20 cellular contexts compared by ENCODE assay signal in genomic region chr18:58481321-58482180, GRCh38.
DNase-seq lines count a peak whose midpoint lies in the region; ATAC-seq, FAIRE-seq and TF ChIP-seq lines count a peak whose summit lies in the region.
"Had no signal": no experiment of that assay in that cellular context is flagged by ENCODE, and none has a peak within 500 bp of the region (broad histone marks: within the 10 kb centered on the region; RNA-seq: fewer than 3 reads in every experiment).

No MANE protein-coding gene starts in this region.

- in situ Hi-C loops in HepG2 (cut with HindIII; ENCODE audit: extremely low pct_ligation_motif_present, low pct_unique_long_range_greater_than_20kb), result no loop called here

- H3K27ac ChIP-seq in HepG2 (ENCODE audit: extremely low read length, insufficient read depth, low read length) (peak overlapping the region; percentile 78), ovary (no peak overlapping the region)
- H3K27ac ChIP-seq: C4-2B, GM23248 had no signal

- H3K9me3 Mint-ChIP-seq in WTC11, result no peaks in the 10 kb centered on the region
- H3K9me3 Mint-ChIP-seq: CD4-positive, alpha-beta memory T cell; H9 had no signal

- H3K4me1 ChIP-seq in HepG2 (ENCODE audit: insufficient read depth, low read length), result peaks cover 64% of the 10 kb centered on the region
- H3K4me1 ChIP-seq in ovary (ENCODE audit: insufficient read depth), result no peaks in the 10 kb centered on the region

- ATAC-seq in WTC11 (no peak), HepG2 (peak; percentile 93), GM21529 (IDR thresholded peaks at IDR 0.05; ENCODE audit: unreplicated experiment) (no peak)
- ATAC-seq: GM12878, K562 had no signal

- H3K4me3 Mint-ChIP-seq in WTC11, result no peak overlapping the region
- H3K4me3 Mint-ChIP-seq: B cell; CD4-positive, alpha-beta memory T cell; H9 had no signal

- H2AFZ ChIP-seq in HepG2 (ENCODE audit: low read length), result no peak overlapping the region
- H2AFZ ChIP-seq: GM23248 had no signal

- H4K20me1 ChIP-seq in HepG2 (ENCODE audit: insufficient read depth, low read length), result no peaks in the 10 kb centered on the region

- H3K27me3 Mint-ChIP-seq in WTC11 (ENCODE audit: low read depth), result peaks cover 5% of the 10 kb centered on the region

- H3K4me2 ChIP-seq in HepG2 (ENCODE audit: low read depth, low read length), result peak overlapping the region; percentile 25

- H3K27ac Mint-ChIP-seq in WTC11, result no peak overlapping the region
- H3K27ac Mint-ChIP-seq: B cell; CD4-positive, alpha-beta memory T cell; H9 had no signal

- H3K27me3 ChIP-seq in HepG2 (ENCODE audit: control insufficient read depth in 1 of 2, insufficient read depth in 2 of 2, low read length in 2 of 2) (no peaks in the 10 kb centered on the region), ovary (no peaks in the 10 kb centered on the region)

- 72% methylated on average over 13 of the region's 14 CpGs for WGBS in HepG2 (ENCODE audit: low lambda C conversion rate)
- WGBS in ovary, 3 donors, result 92 to 94% (median 93%) methylated on average over 14 of the region's 14 CpGs

- no peak for TF ChIP-seq CTCF in WTC11 (IDR thresholded peaks at IDR 0.05)
- TF ChIP-seq CTCF in HepG2 (CRISPR knock-in tag; IDR thresholded peaks at IDR 0.05), result no peak
- no peak for TF ChIP-seq CTCF in ovary (IDR thresholded peaks at IDR 0.05)

- TF ChIP-seq RAD21 in HepG2 (CRISPR knock-in tag; IDR thresholded peaks at IDR 0.05), result no peak

- TF ChIP-seq POLR2A in HepG2 (IDR thresholded peaks at IDR 0.05; ENCODE audit: insufficient read depth in 1 of 2, low read depth in 2 of 2, low read length in 2 of 2) (peak in 1 of 2 experiments; percentile 40; a peak in 1 of 4 replicates), ovary (IDR thresholded peaks at IDR 0.05) (no peak)

- peak overlapping the region; percentile 47; the same call in 1 of the 2 replicates for H3K9ac ChIP-seq in HepG2 (ENCODE audit: insufficient read depth, low read depth, low read length)
- H3K9ac ChIP-seq: GM23248 had no signal

- no peaks in the 10 kb centered on the region for H3K36me3 Mint-ChIP-seq in WTC11
- H3K36me3 Mint-ChIP-seq: CD4-positive, alpha-beta memory T cell had no signal

- H3K4me1 Mint-ChIP-seq in WTC11, result peaks cover 29% of the 10 kb centered on the region
- H3K4me1 Mint-ChIP-seq: CD4-positive, alpha-beta memory T cell had no signal

- H3K9me3 ChIP-seq in HepG2 (ENCODE audit: low read length) (no peaks in the 10 kb centered on the region), ovary (no peaks in the 10 kb centered on the region)

- H3K4me3 ChIP-seq in HepG2 (replicated peaks in 1 of 3; ENCODE audit: insufficient read depth in 1 of 3, low read depth in 2 of 3, low read length in 3 of 3) (no peak overlapping the region), ovary (no peak overlapping the region)
- H3K4me3 ChIP-seq: GM12878, GM23248, K562 had no signal

- H3K79me2 ChIP-seq in HepG2 (ENCODE audit: insufficient read depth, low read length), result no peaks in the 10 kb centered on the region

- CTCF ChIA-PET in WTC11 (lab: Charles Lee) (interaction anchor here (1.6 kb wide), 2 partner anchors 16 to 282 kb away, joined by 4 read pairs; no protein-coding TSS in a partner anchor), HepG2 (lab: Yijun Ruan, JAX; ENCODE audit: low intra/inter-chr PET ratio, low total read pairs) (no interaction called here)

- DNase-seq in HuH-7 (ENCODE audit: low spot score), result peak; percentile 30
- no peak for DNase-seq in WTC11 (ENCODE audit: low spot score)
- peak; percentile 82 for DNase-seq in HepG2 (ENCODE audit: low spot score)
- DNase-seq in posterior vena cava (ENCODE audit: low spot score), result peak; percentile 2
- no peak for DNase-seq in NCI-H510A (lab: John Stamatoyannopoulos, UW)
- no peak for DNase-seq in ureter (ENCODE audit: low spot score)
- DNase-seq in ovary, result no peak
- DNase-seq: CD4-positive, alpha-beta memory T cell; DMS153; DMS79 treated with DMSO at 0.1 percent for 48 hours; GF-D8; H9 had no signal

- POLR2A ChIA-PET in WTC11 (lab: Charles Lee) (no interaction called here), HepG2 (lab: Yijun Ruan, JAX) (interaction anchor here (1.2 to 2.2 kb wide), 4 partner anchors 65 to 435 kb away, joined by 3 to 13 read pairs (median 8); no protein-coding TSS in a partner anchor)

- intact Hi-C loops in HepG2 (cut with micrococcal nuclease; ENCODE audit: unreplicated experiment), result no loop called here
- intact Hi-C loops in posterior vena cava (cut with DNase I), result no loop called here
- intact Hi-C loops in ovary (cut with DNase I), result no loop called here

- H3K36me3 ChIP-seq in HepG2 (replicated peaks in 1 of 2; ENCODE audit: control insufficient read depth in 1 of 2, insufficient read depth in 2 of 2, low read length in 2 of 2) (no peaks in the 10 kb centered on the region), ovary (no peaks in the 10 kb centered on the region)

- no TSS peak for BruUV-seq in HepG2 (replicated peaks; lab: Mats Ljungman, UMichigan)

- TF ChIP-seq EP300 in HepG2 (IDR thresholded peaks at IDR 0.05; ENCODE audit: low read depth in 2 of 2, low read length in 2 of 2) (peak in 1 of 2 experiments; percentile 91; a peak in 2 of 4 replicates), HepG2 (CRISPR knock-in tag; IDR thresholded peaks at IDR 0.05; ENCODE audit: borderline replicate concordance) (no peak), ovary (IDR thresholded peaks at IDR 0.05) (no peak)

- peak; percentile 95 for FAIRE-seq in HepG2 (lab: Jason Lieb, UNC)
- FAIRE-seq: A204.1, GM12878, GM18507, K562 had no signal

TF ChIP-seq in WTC11, 78 proteins besides CTCF, POLR2A, EP300 and RAD21:
- TF ChIP-seq PREB (CRISPR knock-in tag; IDR thresholded peaks at IDR 0.05; ENCODE audit: borderline replicate concordance) (no peak), GABPB1 (CRISPR knock-in tag; IDR thresholded peaks at IDR 0.05) (0 out of 2 replicates have a peak, but pooled peaks have one; percentile 26), KAT7 (CRISPR knock-in tag; IDR thresholded peaks at IDR 0.05; ENCODE audit: borderline replicate concordance) (no peak)

TF ChIP-seq in HepG2, 621 proteins besides CTCF, POLR2A, EP300 and RAD21 (continues in another document):
- peak; percentile 99 for TF ChIP-seq MED1 (CRISPR knock-in tag; IDR thresholded peaks at IDR 0.05)
- peak; percentile 69; the same call in 1 of the 2 replicates for TF ChIP-seq ZBTB7B (CRISPR knock-in tag; IDR thresholded peaks at IDR 0.05)
- TF ChIP-seq NR2C2 (CRISPR knock-in tag; IDR thresholded peaks at IDR 0.05; ENCODE audit: borderline replicate concordance), result peak; percentile 69
- TF ChIP-seq ZNF792 (CRISPR knock-in tag; IDR thresholded peaks at IDR 0.05), result peak; percentile 40; the same call in 1 of the 2 replicates
- TF ChIP-seq ZXDC (CRISPR knock-in tag; IDR thresholded peaks at IDR 0.05), result no peak
- TF ChIP-seq SNAPC2 (CRISPR knock-in tag; IDR thresholded peaks at IDR 0.05), result peak; percentile 85; the same call in 1 of the 2 replicates
- TF ChIP-seq THRA (CRISPR knock-in tag; IDR thresholded peaks at IDR 0.05; ENCODE audit: borderline replicate concordance), result peak; percentile 82
- TF ChIP-seq REPIN1 (CRISPR knock-in tag; IDR thresholded peaks at IDR 0.05; ENCODE audit: borderline replicate concordance, low read depth), result 0 out of 2 replicates have a peak, but pooled peaks have one; percentile 79
- no peak for TF ChIP-seq NONO (IDR thresholded peaks at IDR 0.05)
- TF ChIP-seq NONO (CRISPR knock-in tag; conservative IDR thresholded peaks at IDR 0.05), result peak; percentile 38; the same call in 1 of the 2 replicates
- peak; percentile 96 for TF ChIP-seq ZBTB38 (CRISPR knock-in tag; IDR thresholded peaks at IDR 0.05)
- TF ChIP-seq POGZ (CRISPR knock-in tag; IDR thresholded peaks at IDR 0.05), result peak; percentile 66
- peak; percentile 66; the same call in 1 of the 2 replicates for TF ChIP-seq TCF7 (IDR thresholded peaks at IDR 0.05; ENCODE audit: low read depth)
- peak; percentile 64 for TF ChIP-seq KAT8 (CRISPR knock-in tag; IDR thresholded peaks at IDR 0.05)
- peak; percentile 64; the same call in 1 of the 2 replicates for TF ChIP-seq KAT7 (CRISPR knock-in tag; IDR thresholded peaks at IDR 0.05; ENCODE audit: borderline replicate concordance)
- TF ChIP-seq ISL2 (CRISPR knock-in tag; IDR thresholded peaks at IDR 0.05), result peak; percentile 68
- TF ChIP-seq U2AF1 (optimal IDR thresholded peaks at IDR 0.05; ENCODE audit: low read depth, low read length), result no peak
- TF ChIP-seq MIER2 (CRISPR knock-in tag; IDR thresholded peaks at IDR 0.05), result 0 out of 2 replicates have a peak, but pooled peaks have one; percentile 22
- TF ChIP-seq KLF16 (CRISPR knock-in tag; IDR thresholded peaks at IDR 0.05), result peak in 1 of 2 experiments; percentile 72; a peak in 2 of 4 replicates

Comparison
In these comparisons a context has a peak if more than half of its experiments do, and no peak if none do; other contexts are left out.
1. DNase-seq: peak in HuH-7 (single experiment), HepG2 (single experiment) and posterior vena cava (single experiment); none in WTC11 (single experiment), NCI-H510A (single experiment), ureter (single experiment) and ovary (0 of 5).